In genomic region chr2:68709421-68709911, GRCh38 we compare ENCODE assay signal across 8 cellular contexts. TPM values are rescaled to one million over a fixed set of nuclear protein-coding genes. Genes with fewer than 3 reads are reported as not detected.
A peak's percentile ranks its signal among the peaks of the same experiment; 100 is the strongest.
DNase-seq lines count a peak whose midpoint lies in the region; ATAC-seq and FAIRE-seq lines count a peak whose summit lies in the region.

No MANE protein-coding gene starts in this region.

- intact Hi-C loops in dendritic cell treated with granulocyte-macrophage colony-stimulating factor and Interleukin-4, amounts not matched to agents 40 ng/mL and 50 ng/mL, for 4 days (cut with micrococcal nuclease): loop anchor here (1.0 to 5.0 kb wide), 4 partner anchors 43 to 216 kb away; no protein-coding TSS in a partner anchor

- H3K4me3 Mint-ChIP-seq in dendritic cell treated with granulocyte-macrophage colony-stimulating factor and Interleukin-4, amounts not matched to agents 40 ng/mL and 50 ng/mL, for 4 days: no peak overlapping the region
- H3K4me3 Mint-ChIP-seq in memory B cell: no peak overlapping the region

- peak overlapping the region; percentile 61 for H3K27ac Mint-ChIP-seq in dendritic cell treated with granulocyte-macrophage colony-stimulating factor and Interleukin-4, amounts not matched to agents 40 ng/mL and 50 ng/mL, for 4 days
- H3K27ac Mint-ChIP-seq in memory B cell: no peak overlapping the region

- peaks cover 34% of the 10 kb centered on the region for H3K4me1 Mint-ChIP-seq in dendritic cell treated with granulocyte-macrophage colony-stimulating factor and Interleukin-4, amounts not matched to agents 40 ng/mL and 50 ng/mL, for 4 days (ENCODE audit: low read depth)
- peaks cover 28% of the 10 kb centered on the region for H3K4me1 Mint-ChIP-seq in memory B cell

- no peaks in the 10 kb centered on the region for H3K9me3 Mint-ChIP-seq in dendritic cell treated with granulocyte-macrophage colony-stimulating factor and Interleukin-4, amounts not matched to agents 40 ng/mL and 50 ng/mL, for 4 days
- H3K9me3 Mint-ChIP-seq in memory B cell: no peaks in the 10 kb centered on the region

- DNase-seq in A172 (ENCODE audit: low spot score) (peak; percentile 69), ELF-1 (ENCODE audit: low read depth, low spot score) (peak; percentile 69), LHCN-M2 (ENCODE audit: low read depth) (peak; percentile 30), RCC 7860 (ENCODE audit: low spot score) (peak; percentile 20), memory B cell (ENCODE audit: low spot score in 2 of 2) (peak in 1 of 2 donors; percentile 25), putamen (ENCODE audit: low spot score) (no peak)

- no peaks in the 10 kb centered on the region for H3K27me3 Mint-ChIP-seq in dendritic cell treated with granulocyte-macrophage colony-stimulating factor and Interleukin-4, amounts not matched to agents 40 ng/mL and 50 ng/mL, for 4 days
- no peaks in the 10 kb centered on the region for H3K27me3 Mint-ChIP-seq in memory B cell

- no peaks in the 10 kb centered on the region for H3K36me3 Mint-ChIP-seq in dendritic cell treated with granulocyte-macrophage colony-stimulating factor and Interleukin-4, amounts not matched to agents 40 ng/mL and 50 ng/mL, for 4 days (ENCODE audit: low read depth)
- H3K36me3 Mint-ChIP-seq in memory B cell: no peaks in the 10 kb centered on the region

- ATAC-seq in memory B cell (ENCODE audit: low read depth) (peak; percentile 58), GM21515 (IDR thresholded peaks at IDR 0.05; ENCODE audit: unreplicated experiment) (no peak)

- no peak for FAIRE-seq in RCC 7860 (lab: Jason Lieb, UNC)

RNA-seq across cellular contexts. Expression of gene ARHGAP25, which starts 25.1 kb away (rescaled TPM):
- not detected in 2 replicates for total RNA-seq in A172 (2014; rRNA removed; shearing (Covaris generic))
- total RNA-seq in LHCN-M2 (2014; rRNA removed): 0.13 TPM in 1 of 2 replicates, not detected in the other
- 0.04 TPM for polyA plus RNA-seq in LHCN-M2 (2012)
